Comparison of ENCODE assay signal across 18 cellular contexts in the genomic region with DNA sequence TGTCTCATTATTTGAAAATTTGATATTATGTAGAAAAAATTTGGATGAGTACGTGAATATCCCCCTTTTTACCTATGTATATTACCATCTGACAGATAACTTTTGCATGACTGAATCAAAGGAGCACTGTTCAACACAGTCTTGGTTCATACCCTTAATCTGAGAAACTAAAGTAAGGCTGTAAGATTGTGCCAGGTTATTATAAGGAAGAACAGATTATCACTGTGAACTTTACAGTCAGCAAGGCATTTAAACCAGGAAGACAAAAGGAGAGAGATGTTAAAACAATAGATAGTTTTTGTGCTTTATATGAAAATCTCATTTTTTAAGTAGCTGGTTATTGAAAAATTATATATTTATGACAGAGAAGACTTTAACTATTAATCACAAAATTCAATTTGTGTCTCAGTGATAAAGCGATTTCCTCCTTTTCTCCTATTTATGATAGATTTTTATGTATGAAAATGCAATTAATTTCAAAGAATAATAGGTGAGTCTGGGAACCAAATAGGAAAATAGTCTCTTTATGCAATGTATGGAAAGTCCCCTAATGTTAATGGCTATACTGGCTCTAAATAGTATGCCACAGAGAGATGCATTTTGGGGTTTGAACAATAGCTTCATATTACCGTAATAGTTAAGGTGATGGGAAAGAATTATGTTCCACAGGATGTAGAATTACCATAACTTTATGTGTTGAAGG. TPM values are rescaled to one million over a fixed set of nuclear protein-coding genes. Genes with fewer than 3 reads are reported as not detected.
DNase-seq lines count a peak whose midpoint lies in the region; ATAC-seq, FAIRE-seq and TF ChIP-seq lines count a peak whose summit lies in the region.
"Had no signal": no experiment of that assay in that cellular context is flagged by ENCODE, and none has a peak within 500 bp of the region (broad histone marks: within the 10 kb centered on the region; RNA-seq: fewer than 3 reads in every experiment).

No MANE protein-coding gene starts in this region.

- CTCF ChIA-PET in OCI-LY7 (lab: Charles Lee; ENCODE audit: unreplicated experiment) = no interaction called here

- no peaks in the 10 kb centered on the region for H4K20me1 ChIP-seq in OCI-LY7 (ENCODE audit: insufficient read depth, low read length)

- peaks cover 96% of the 10 kb centered on the region for H3K79me2 ChIP-seq in OCI-LY7 (ENCODE audit: insufficient read depth, low read depth, low read length)

- BruUV-seq in OCI-LY7 (replicated peaks; lab: Mats Ljungman, UMichigan) = no TSS peak

- H3K36me3 ChIP-seq in OCI-LY7 (ENCODE audit: insufficient read depth, low read length) (no peaks in the 10 kb centered on the region; the same call in 1 of the 2 replicates), small intestine (ENCODE audit: control insufficient read depth in 2 of 2, insufficient read depth in 2 of 2, low read length in 2 of 2) (no peaks in the 10 kb centered on the region)
- H3K36me3 ChIP-seq: Peyer's patch had no signal

- POLR2A ChIA-PET in OCI-LY7 (lab: Charles Lee) = interaction anchor here (0.5 to 3.5 kb wide), 7 partner anchors 10 to 402 kb away, joined by 3 to 13 read pairs (median 5); no protein-coding TSS in a partner anchor

- 34 to 74% (median 42%) methylated on average over 3 of the region's 3 CpGs for WGBS in small intestine, 3 donors

- peak; percentile 38 for FAIRE-seq in islet of Langerhans (lab: Jason Lieb, UNC)
- FAIRE-seq in small intestine (lab: Jason Lieb, UNC) = peak; percentile 84

- no peak for TF ChIP-seq CTCF in OCI-LY7 (conservative IDR thresholded peaks at IDR 0.05; ENCODE audit: low read length)

- DNase-seq in left ventricle myocardium superior (no peak), Right ventricle myocardium superior (no peak), OCI-LY7 (ENCODE audit: low spot score) (no peak), small intestine (peak; percentile 45), NCI-H146 treated with DMSO at 0.1 percent for 48 hours (lab: John Stamatoyannopoulos, UW; ENCODE audit: unreplicated experiment) (no peak), SHP77 treated with DMSO at 0.1 percent for 48 hours (lab: John Stamatoyannopoulos, UW) (no peak), SKM-1 (lab: John Stamatoyannopoulos, UW; ENCODE audit: unreplicated experiment) (no peak)
- DNase-seq: CD4-positive, CD25-positive, alpha-beta regulatory T cell; glutamatergic neuron; Kasumi-1; kidney glomerular epithelial cell; mesenchymal stem cell; MV-4-11; NCI-H146; NCI-H510A treated with DMSO at 0.1 percent for 48 hours; Peyer's patch; posterior cingulate gyrus had no signal

- H3K4me3 ChIP-seq in OCI-LY7 (ENCODE audit: low read depth, low read length, poor library complexity, severe bottlenecking) (no peak overlapping the region), small intestine (ENCODE audit: low read depth in 1 of 2, low read length in 2 of 2) (no peak overlapping the region)
- H3K4me3 ChIP-seq: Peyer's patch had no signal

- H3K4me1 ChIP-seq in OCI-LY7 (ENCODE audit: insufficient read depth, low read length, poor library complexity, severe bottlenecking) (peaks cover 57% of the 10 kb centered on the region), small intestine (ENCODE audit: control insufficient read depth in 2 of 2, insufficient read depth in 1 of 2, low read depth in 1 of 2, low read length in 1 of 2) (peaks cover 2 to 3% of the 10 kb centered on the region in 2 donors)

- no peaks in the 10 kb centered on the region for H3K27me3 ChIP-seq in small intestine (ENCODE audit: control insufficient read depth in 2 of 2, insufficient read depth in 2 of 2, low read length in 2 of 2)
- H3K27me3 ChIP-seq: Peyer's patch had no signal

- no peak overlapping the region for H3K27ac ChIP-seq in OCI-LY7 (ENCODE audit: low read depth, low read length, poor library complexity, severe bottlenecking)
- peak overlapping the region in 1 of 2 donors; percentile 20 for H3K27ac ChIP-seq in small intestine (ENCODE audit: low read depth in 1 of 2, low read length in 1 of 2)

- H2AFZ ChIP-seq in OCI-LY7 (ENCODE audit: low read length) = no peak overlapping the region

- intact Hi-C loops in left ventricle myocardium superior (cut with micrococcal nuclease) = no loop called here
- intact Hi-C loops in Right ventricle myocardium superior (cut with DNase I) = no loop called here
- intact Hi-C loops in OCI-LY7 (cut with micrococcal nuclease; ENCODE audit: unreplicated experiment) = no loop called here

- no peaks in the 10 kb centered on the region for H3K9me2 ChIP-seq in OCI-LY7 (ENCODE audit: insufficient read depth, low read length)

- H3K9me3 ChIP-seq in OCI-LY7 (ENCODE audit: low read length) (no peaks in the 10 kb centered on the region), small intestine (ENCODE audit: control insufficient read depth, low read depth) (no peaks in the 10 kb centered on the region)
- H3K9me3 ChIP-seq: Peyer's patch had no signal

- 0 out of 2 replicates have a peak overlapping the region, but pooled peaks have one; percentile 5 for H3K4me2 ChIP-seq in OCI-LY7 (ENCODE audit: low read length)

- peak; percentile 9 for ATAC-seq in left ventricle myocardium superior
- ATAC-seq in Right ventricle myocardium superior (ENCODE audit: poor library complexity) = no peak

RNA-seq across cellular contexts. Expression of a gene that starts 33.4 kb away (rescaled TPM):
- total RNA-seq in left ventricle myocardium superior = 76.9 TPM
- 64.5 TPM for total RNA-seq in Right ventricle myocardium superior
- total RNA-seq in OCI-LY7 (2014; rRNA removed; shearing (Covaris generic)) = 41.6 and 42.8 TPM in 2 replicates
- total RNA-seq in OCI-LY7 (2022) = 34.1 and 41.1 TPM in 2 replicates
- polyA plus RNA-seq in small intestine = 10 to 100 TPM in 1 of 3 donors, 1 to 10 TPM in 2; 4.0 to 14.3 (median 6.5) TPM
